Comparison of ENCODE assay signal across 15 cellular contexts in the genomic region with DNA sequence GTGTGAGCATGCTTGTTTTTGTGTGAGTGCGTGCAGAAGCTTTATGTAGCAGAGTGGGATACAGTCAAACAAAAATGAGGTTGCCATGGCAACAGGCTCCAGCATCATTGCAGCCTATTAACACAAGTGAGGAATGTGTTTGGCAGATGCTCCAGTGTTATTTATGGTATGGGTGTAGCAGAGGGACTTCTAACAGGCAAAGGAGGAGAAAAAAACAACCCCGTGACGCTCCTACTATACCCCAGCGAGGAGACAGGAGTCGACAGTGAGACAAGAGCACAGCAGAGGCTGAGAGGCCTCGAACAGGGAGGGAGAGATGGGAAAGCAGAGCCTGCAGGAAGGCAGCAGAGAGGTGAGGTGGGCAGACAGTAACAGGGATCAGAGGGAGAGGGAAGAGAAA. TPM values are rescaled to one million over a fixed set of nuclear protein-coding genes. Genes with fewer than 3 reads are reported as not detected.
A peak's percentile ranks its signal among the peaks of the same experiment; 100 is the strongest.
DNase-seq lines count a peak whose midpoint lies in the region; ATAC-seq and TF ChIP-seq lines count a peak whose summit lies in the region.
"Had no signal": no experiment of that assay in that cellular context is flagged by ENCODE, and none has a peak within 500 bp of the region (broad histone marks: within the 10 kb centered on the region; RNA-seq: fewer than 3 reads in every experiment).

No MANE protein-coding gene starts in this region.

- no peak for TF ChIP-seq CTCF in BE2C (IDR thresholded peaks at IDR 0.05; ENCODE audit: low read depth, low read length)

- no peak overlapping the region for H3K4me3 ChIP-seq in BE2C (ENCODE audit: low read depth, low read length)
- H3K4me3 ChIP-seq: BLaER1 treated with 17β-estradiol and CSF1 and Interleukin-3, amounts not matched to agents 10 nM and 100 nM; SJSA1 had no signal

- DNase-seq in LHCN-M2 (ENCODE audit: low read depth), result peak; percentile 4
- peak; percentile 88 for DNase-seq in NCI-H748 (lab: John Stamatoyannopoulos, UW; ENCODE audit: unreplicated experiment)
- DNase-seq in Right ventricle myocardium superior, result no peak
- DNase-seq in occipital lobe (lab: John Stamatoyannopoulos, UW), result peak; percentile 80
- DNase-seq in effector CD4-positive, alpha-beta T cell, result no peak
- DNase-seq in BE2C, result no peak
- DNase-seq in activated CD4-positive, alpha-beta T cell treated with anti-CD3 and anti-CD28 coated beads for 48 hours, result no peak
- DNase-seq: activated CD8-positive, alpha-beta memory T cell treated with anti-CD3 and anti-CD28 coated beads, Interleukin-2, amount 10 ng/mL, durations not matched to agents 7 days and 5 days; cortex of kidney; MV-4-11; stimulated activated naive CD8-positive, alpha-beta T cell treated with anti-CD3 and anti-CD28 coated beads, Interleukin-15, Interleukin-2, amounts not matched to agents 100 U/mL and 50 U/mL, for 24 hours had no signal

- H3K9me3 ChIP-seq in BE2C, result no peaks in the 10 kb centered on the region

- ATAC-seq in Right ventricle myocardium superior (ENCODE audit: poor library complexity) (peak; percentile 40), GM21576 (IDR thresholded peaks at IDR 0.05; ENCODE audit: unreplicated experiment) (no peak)
- ATAC-seq: activated CD8-positive, alpha-beta memory T cell treated with anti-CD3 and anti-CD28 coated beads, Interleukin-2, amount 10 ng/mL, durations not matched to agents 7 days and 5 days; HCT116; stimulated activated naive CD8-positive, alpha-beta T cell treated with anti-CD3 and anti-CD28 coated beads, Interleukin-15, Interleukin-2, amounts not matched to agents 100 U/mL and 50 U/mL, for 24 hours had no signal

- no peaks in the 10 kb centered on the region for H3K4me1 ChIP-seq in BE2C

- no peaks in the 10 kb centered on the region for H3K36me3 ChIP-seq in BE2C
- H3K36me3 ChIP-seq: BLaER1 treated with 17β-estradiol and CSF1 and Interleukin-3, amounts not matched to agents 10 nM and 100 nM; SJSA1 had no signal

- H3K27me3 ChIP-seq in BE2C, result peaks cover 13% of the 10 kb centered on the region

- intact Hi-C loops in Right ventricle myocardium superior (cut with DNase I), result no loop called here

RNA-seq across cellular contexts. Expression of a gene that starts 4.9 kb away (rescaled TPM):
- 0.06 and 0.45 TPM in 2 replicates for total RNA-seq in LHCN-M2 (2014; rRNA removed)
- 0.27 TPM for polyA plus RNA-seq in LHCN-M2 (2012)
- 225 TPM for total RNA-seq in Right ventricle myocardium superior
- total RNA-seq in occipital lobe, result 30.7 TPM
- polyA plus RNA-seq in BE2C (2012; ENCODE audit: insufficient read depth, insufficient read length, low read depth), result 10.2 TPM
- total RNA-seq: activated CD8-positive, alpha-beta memory T cell treated with anti-CD3 and anti-CD28 coated beads, Interleukin-2, amount 10 ng/mL, durations not matched to agents 7 days and 5 days had no signal

Comparison
In these comparisons a context has a peak if more than half of its experiments do, and no peak if none do; other contexts are left out.
1. DNase-seq: peak in LHCN-M2 (single experiment), NCI-H748 (single experiment) and occipital lobe (single experiment); none in Right ventricle myocardium superior (single experiment), effector CD4-positive, alpha-beta T cell (single experiment), BE2C (single experiment) and activated CD4-positive, alpha-beta T cell treated with anti-CD3 and anti-CD28 coated beads for 48 hours (single experiment).
2. RNA of a gene that starts 4.9 kb away (total RNA-seq): 225 TPM in Right ventricle myocardium superior (single experiment) and 30.7 TPM in occipital lobe (single experiment); 0.06 to 0.45 TPM in LHCN-M2; every median in the first group is over 10 times any median in the second.